ENCODE assay signal across 24 cellular contexts in genomic region chr12:116317139-116317538, GRCh38. TPM values are rescaled to one million over a fixed set of nuclear protein-coding genes. Genes with fewer than 3 reads are reported as not detected.
A peak's percentile ranks its signal among the peaks of the same experiment; 100 is the strongest.
DNase-seq lines count a peak whose midpoint lies in the region; ATAC-seq and TF ChIP-seq lines count a peak whose summit lies in the region.
"Had no signal": no experiment of that assay in that cellular context is flagged by ENCODE, and none has a peak within 500 bp of the region (broad histone marks: within the 10 kb centered on the region; RNA-seq: fewer than 3 reads in every experiment).

No MANE protein-coding gene starts in this region.

- H3K9me3 Mint-ChIP-seq in HFFc6, result no peaks in the 10 kb centered on the region
- H3K9me3 Mint-ChIP-seq in dendritic cell treated with granulocyte-macrophage colony-stimulating factor and Interleukin-4, amounts not matched to agents 40 ng/mL and 50 ng/mL, for 4 days, result no peaks in the 10 kb centered on the region
- H3K9me3 Mint-ChIP-seq in endothelial cell (ENCODE audit: unreplicated experiment), result no peaks in the 10 kb centered on the region
- H3K9me3 Mint-ChIP-seq: CD8-positive, alpha-beta memory T cell had no signal

- TF ChIP-seq CTCF in HEK293 (tag by site-specific recombination; IDR thresholded peaks at IDR 0.05), result no peak
- no peak for TF ChIP-seq CTCF in HFFc6 (IDR thresholded peaks at IDR 0.05)
- TF ChIP-seq CTCF in endothelial cell (IDR thresholded peaks at IDR 0.05; ENCODE audit: unreplicated experiment), result no peak

- CTCF ChIA-PET in HEK293 (lab: Yijun Ruan, JAX), result interaction anchor here (0.6 to 0.7 kb wide), 2 partner anchors 386 to 391 kb away, joined by 5 read pairs; no protein-coding TSS in a partner anchor

- H3K27ac Mint-ChIP-seq in HFFc6 (peak overlapping the region; percentile 16; the same call in 1 of the 2 replicates), endothelial cell (ENCODE audit: unreplicated experiment) (no peak overlapping the region)
- peak overlapping the region; percentile 7 for H3K27ac Mint-ChIP-seq in dendritic cell treated with granulocyte-macrophage colony-stimulating factor and Interleukin-4, amounts not matched to agents 40 ng/mL and 50 ng/mL, for 4 days
- H3K27ac Mint-ChIP-seq: CD4-positive, alpha-beta memory T cell; CD8-positive, alpha-beta memory T cell had no signal

- H3K4me3 Mint-ChIP-seq in HFFc6, result no peak overlapping the region
- no peak overlapping the region for H3K4me3 Mint-ChIP-seq in dendritic cell treated with granulocyte-macrophage colony-stimulating factor and Interleukin-4, amounts not matched to agents 40 ng/mL and 50 ng/mL, for 4 days
- H3K4me3 Mint-ChIP-seq in endothelial cell (ENCODE audit: unreplicated experiment), result no peak overlapping the region
- H3K4me3 Mint-ChIP-seq: CD14-positive monocyte; CD4-positive, alpha-beta memory T cell; CD4-positive, CD25-positive, alpha-beta regulatory T cell; CD8-positive, alpha-beta memory T cell had no signal

- H3K27me3 Mint-ChIP-seq in HFFc6 (ENCODE audit: insufficient read depth) (peaks cover 9% of the 10 kb centered on the region), endothelial cell (ENCODE audit: unreplicated experiment) (peaks cover 2% of the 10 kb centered on the region)
- peaks cover 17% of the 10 kb centered on the region for H3K27me3 Mint-ChIP-seq in dendritic cell treated with granulocyte-macrophage colony-stimulating factor and Interleukin-4, amounts not matched to agents 40 ng/mL and 50 ng/mL, for 4 days

- intact Hi-C loops in dendritic cell treated with granulocyte-macrophage colony-stimulating factor and Interleukin-4, amounts not matched to agents 40 ng/mL and 50 ng/mL, for 4 days (cut with micrococcal nuclease), result no loop called here

- no peaks in the 10 kb centered on the region for H3K4me1 ChIP-seq in HEK293 (ENCODE audit: control insufficient read depth, insufficient read depth, low read length)

- H3K27ac ChIP-seq in HEK293 (ENCODE audit: extremely low read depth, low read depth, low read length), result no peak overlapping the region
- H3K27ac ChIP-seq: BLaER1 had no signal

- H3K4me1 Mint-ChIP-seq in HFFc6 (ENCODE audit: low read depth), result peaks cover 46% of the 10 kb centered on the region
- peaks cover 54% of the 10 kb centered on the region for H3K4me1 Mint-ChIP-seq in dendritic cell treated with granulocyte-macrophage colony-stimulating factor and Interleukin-4, amounts not matched to agents 40 ng/mL and 50 ng/mL, for 4 days (ENCODE audit: low read depth)
- no peaks in the 10 kb centered on the region for H3K4me1 Mint-ChIP-seq in endothelial cell (ENCODE audit: unreplicated experiment)

- no peaks in the 10 kb centered on the region for H3K9me3 ChIP-seq in HEK293 (ENCODE audit: control insufficient read depth, insufficient read depth, low read depth, low read length)
- H3K9me3 ChIP-seq: BE2C, BLaER1 had no signal

- POLR2A ChIA-PET in HEK293 (lab: Yijun Ruan, JAX), result interaction anchor here (1.6 kb wide), 1 partner anchor 68 kb away, joined by 3 read pairs; no protein-coding TSS in a partner anchor

- no peak overlapping the region for H3K4me3 ChIP-seq in HEK293 (ENCODE audit: low read depth, low read length)
- H3K4me3 ChIP-seq: BLaER1, GM12878 had no signal

- H3K36me3 Mint-ChIP-seq in HFFc6 (ENCODE audit: low read depth), result no peaks in the 10 kb centered on the region
- no peaks in the 10 kb centered on the region for H3K36me3 Mint-ChIP-seq in dendritic cell treated with granulocyte-macrophage colony-stimulating factor and Interleukin-4, amounts not matched to agents 40 ng/mL and 50 ng/mL, for 4 days (ENCODE audit: low read depth)
- H3K36me3 Mint-ChIP-seq in endothelial cell (ENCODE audit: low read depth, unreplicated experiment), result no peaks in the 10 kb centered on the region
- H3K36me3 Mint-ChIP-seq: CD14-positive monocyte; CD4-positive, alpha-beta memory T cell; CD4-positive, CD25-positive, alpha-beta regulatory T cell had no signal

- H3K36me3 ChIP-seq in HEK293 (ENCODE audit: control insufficient read depth in 2 of 2, insufficient read depth in 1 of 2, low read length in 2 of 2), result no peaks in the 10 kb centered on the region
- H3K36me3 ChIP-seq: BE2C, BLaER1 had no signal

- DNase-seq in HFFc6 (no peak), NCI-H345 (lab: John Stamatoyannopoulos, UW) (no peak), endothelial cell (ENCODE audit: low spot score) (no peak)
- DNase-seq: 8988T; ACHN; BE2C; C1 segment of cervical spinal cord; CD4-positive, alpha-beta memory T cell; CD4-positive, CD25-positive, alpha-beta regulatory T cell; CD8-positive, alpha-beta memory T cell; COR-L47; DMS 273 treated with DMSO at 0.1 percent for 48 hours; DMS153; DMS53; DMS79; DND-41; EL; GDM1 had no signal

- ATAC-seq in GM21619 (IDR thresholded peaks at IDR 0.05; ENCODE audit: unreplicated experiment), result no peak
- ATAC-seq: GM12878 had no signal

TF ChIP-seq in HEK293, 187 proteins besides CTCF, POLR2A, EP300 and RAD21:
- TF ChIP-seq ZNF184 (tag by site-specific recombination; IDR thresholded peaks at IDR 0.05) (no peak), ZNF558 (tag by site-specific recombination; IDR thresholded peaks at IDR 0.05) (peak; percentile 93)

RNA-seq across cellular contexts. Expression of gene MED13L, which starts 39.6 kb away (rescaled TPM):
- total RNA-seq in HFFc6 (2021; fragmentation: NEBNext Ultra II Directional; extraction: Animal tissue kit (Norgen Biotek cat#: 25700)), result 10 to 100 TPM; 74.5 to 84.2 (median 77.7) TPM
- total RNA-seq in endothelial cell (ENCODE audit: unreplicated experiment), result 97.0 TPM
